Comparison of ENCODE assay signal across 22 cellular contexts in genomic region chr11:73931951-73932350, GRCh38. TPM values are rescaled to one million over a fixed set of nuclear protein-coding genes. Genes with fewer than 3 reads are reported as not detected.
"Had no signal": no experiment of that assay in that cellular context is flagged by ENCODE, and none has a peak within 500 bp of the region (broad histone marks: within the 10 kb centered on the region; RNA-seq: fewer than 3 reads in every experiment).

No MANE protein-coding gene starts in this region.

- H3K9me3 ChIP-seq: esophagus muscularis mucosa, gastroesophageal sphincter, heart left ventricle, left lung, lower lobe of right lung had no signal

- H3K27ac Mint-ChIP-seq: effector memory CD8-positive, alpha-beta T cell; endodermal cell; immature natural killer cell had no signal

- H3K4me1 ChIP-seq: esophagus muscularis mucosa, foreskin keratinocyte, gastroesophageal sphincter, heart left ventricle, left lung, lower lobe of right lung had no signal

- H3K27me3 Mint-ChIP-seq: effector memory CD8-positive, alpha-beta T cell had no signal

- H3K4me3 Mint-ChIP-seq: effector memory CD8-positive, alpha-beta T cell; endodermal cell; immature natural killer cell; mesothelial cell of epicardium had no signal

- H3K4me1 Mint-ChIP-seq: immature natural killer cell, mesothelial cell of epicardium had no signal

- H3K27me3 ChIP-seq: esophagus muscularis mucosa, foreskin keratinocyte, gastroesophageal sphincter, heart left ventricle, hepatocyte, left lung had no signal

- H3K27ac ChIP-seq: coronary artery, epithelial cell of prostate, esophagus muscularis mucosa, foreskin keratinocyte, gastroesophageal sphincter, heart left ventricle, hepatocyte, left lung, lower lobe of right lung had no signal

- H3K9me3 Mint-ChIP-seq: effector memory CD8-positive, alpha-beta T cell; immature natural killer cell; mesothelial cell of epicardium had no signal

- ATAC-seq: effector memory CD8-positive, alpha-beta T cell; gastroesophageal sphincter had no signal

- DNase-seq: cerebellar nuclear complex; effector CD8-positive, alpha-beta T cell; effector memory CD8-positive, alpha-beta T cell; immature natural killer cell; kidney; left lung; left ventricle myocardium superior; lower lobe of right lung had no signal

- H3K4me3 ChIP-seq: coronary artery, esophagus muscularis mucosa, gastroesophageal sphincter, heart left ventricle, hepatocyte, left lung, lower lobe of right lung had no signal

RNA-seq across cellular contexts. Expression of gene DNAJB13, which starts 18.9 kb away (rescaled TPM):
- total RNA-seq: chondrocyte, dermis blood vessel endothelial cell, esophagus muscularis mucosa, frontal cortex, gastroesophageal sphincter, heart left ventricle, left ventricle myocardium superior, lung microvascular endothelial cell, mesenteric fat pad had no signal
